ENCODE assay signal across 15 cellular contexts in the genomic region with DNA sequence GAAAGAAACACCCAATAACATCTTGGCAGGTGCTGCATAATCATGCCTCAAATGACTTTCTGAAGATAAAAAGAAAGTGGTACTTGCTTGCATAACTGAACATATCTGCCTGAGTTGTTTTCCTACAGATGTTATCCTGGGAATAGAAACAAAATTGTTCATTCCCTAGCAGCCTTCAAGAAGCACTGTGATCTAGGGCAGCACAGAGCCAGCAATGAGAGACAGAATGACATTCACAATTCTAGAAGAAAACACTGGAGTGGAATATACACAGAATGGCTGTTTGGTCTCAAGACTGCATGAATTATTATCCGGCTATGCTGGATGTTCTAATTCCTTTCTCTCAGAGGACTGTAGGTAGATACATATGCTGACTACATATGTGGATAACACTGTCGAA.
A peak's percentile ranks its signal among the peaks of the same experiment; 100 is the strongest.
DNase-seq lines count a peak whose midpoint lies in the region.
"Had no signal": no experiment of that assay in that cellular context is flagged by ENCODE, and none has a peak within 500 bp of the region (broad histone marks: within the 10 kb centered on the region; RNA-seq: fewer than 3 reads in every experiment).

No MANE protein-coding gene starts in this region.

- in situ Hi-C loops in G401 (cut with HindIII; ENCODE audit: low sequenced_read_pairs): no loop called here
- in situ Hi-C loops in ACHN (cut with HindIII; ENCODE audit: low pct_ligation_motif_present, low pct_unique_long_range_greater_than_20kb, low sequenced_read_pairs): no loop called here

- DNase-seq in G401 (ENCODE audit: low spot score): peak; percentile 2
- DNase-seq in medulla oblongata (ENCODE audit: extremely low spot score): peak; percentile 6
- DNase-seq in superior temporal gyrus (ENCODE audit: extremely low spot score): peak; percentile 53
- no peak for DNase-seq in ACHN
- no peak for DNase-seq in NCI-H2196 (lab: John Stamatoyannopoulos, UW; ENCODE audit: unreplicated experiment)
- DNase-seq in activated CD8-positive, alpha-beta memory T cell treated with anti-CD3 and anti-CD28 coated beads, Interleukin-2, amount 50 U/mL, for 48 hours: no peak
- DNase-seq: BE2C; Calu3; CD4-positive, alpha-beta T cell; CD8-positive, alpha-beta memory T cell; COR-L47; DMS53; DMS79 treated with DMSO at 0.1 percent for 48 hours; GDM1; H9 had no signal

Comparison
In these comparisons a context has a peak if more than half of its experiments do, and no peak if none do; other contexts are left out.
1. DNase-seq: peak in G401 (single experiment), medulla oblongata (single experiment) and superior temporal gyrus (single experiment); none in ACHN (single experiment), NCI-H2196 (single experiment) and activated CD8-positive, alpha-beta memory T cell treated with anti-CD3 and anti-CD28 coated beads, Interleukin-2, amount 50 U/mL, for 48 hours (single experiment).